ENCODE assay signal across 30 cellular contexts in genomic region chr5:625516-625915, GRCh38.
"Had no signal": no experiment of that assay in that cellular context is flagged by ENCODE, and none has a peak within 500 bp of the region (broad histone marks: within the 10 kb centered on the region; RNA-seq: fewer than 3 reads in every experiment).

No MANE protein-coding gene starts in this region.

- H3K4me1 Mint-ChIP-seq: naive B cell had no signal

- H3K36me3 ChIP-seq: prostate gland had no signal

- H3K9me3 Mint-ChIP-seq: activated CD4-positive, alpha-beta memory T cell treated with anti-CD3 and anti-CD28 coated beads for 36 hours; activated T-helper 1 cell treated with anti-CD3 and anti-CD28 coated beads, Interleukin-12 subunit alpha, Interleukin-12 subunit beta, Interleukin-2, Interleukin-4 antibody, amounts not matched to agents 30 ng/mL and 10 ng/mL and 1 ng/mL, durations not matched to agents 14 hours and 24 hours and 36 hours; naive B cell had no signal

- H3K4me3 ChIP-seq: body of pancreas, coronary artery, dorsolateral prefrontal cortex, hepatocyte, prostate gland, stomach, thyroid gland, upper lobe of left lung had no signal

- H3K27me3 Mint-ChIP-seq: activated CD4-positive, alpha-beta memory T cell treated with anti-CD3 and anti-CD28 coated beads for 36 hours; naive B cell; stimulated activated naive B cell treated with anti-CD40 and anti-IgM and Interleukin-4, amounts not matched to agents 10 μg/mL and 1 μg/mL and 100 μg/mL, for 72 hours; T-helper 17 cell had no signal

- H3K27ac ChIP-seq: body of pancreas, coronary artery, dorsolateral prefrontal cortex, hepatocyte, prostate gland, stomach, thyroid gland, upper lobe of left lung, WERI-Rb-1 had no signal

- H3K27ac Mint-ChIP-seq: activated CD4-positive, alpha-beta memory T cell treated with anti-CD3 and anti-CD28 coated beads for 36 hours; activated T-helper 1 cell treated with anti-CD3 and anti-CD28 coated beads, Interleukin-12 subunit alpha, Interleukin-12 subunit beta, Interleukin-2, Interleukin-4 antibody, amounts not matched to agents 30 ng/mL and 10 ng/mL and 1 ng/mL, durations not matched to agents 14 hours and 24 hours and 36 hours; T-helper 17 cell had no signal

- ATAC-seq: activated CD4-positive, CD25-positive, alpha-beta regulatory T cell treated with anti-CD3 and anti-CD28 coated beads, Interleukin-2, amount 50 U/mL, for 24 hours; body of pancreas; sciatic nerve; SK-N-SH treated with all-trans-retinoic acid at 6 μM for 48 hours; stimulated activated naive B cell treated with anti-CD40 and anti-IgM and Interleukin-4, amounts not matched to agents 10 μg/mL and 1 μg/mL and 100 μg/mL, for 72 hours; T-helper 17 cell had no signal

- H3K4me3 Mint-ChIP-seq: activated CD4-positive, alpha-beta memory T cell treated with anti-CD3 and anti-CD28 coated beads for 36 hours; activated T-helper 1 cell treated with anti-CD3 and anti-CD28 coated beads, Interleukin-12 subunit alpha, Interleukin-12 subunit beta, Interleukin-2, Interleukin-4 antibody, amounts not matched to agents 30 ng/mL and 10 ng/mL and 1 ng/mL, durations not matched to agents 14 hours and 24 hours and 36 hours; stimulated activated naive B cell treated with anti-CD40 and anti-IgM and Interleukin-4, amounts not matched to agents 10 μg/mL and 1 μg/mL and 100 μg/mL, for 72 hours; T-helper 17 cell had no signal

- H3K9me3 ChIP-seq: body of pancreas, prostate gland, stomach, thyroid gland, upper lobe of left lung had no signal

- H3K27me3 ChIP-seq: body of pancreas, dorsolateral prefrontal cortex, hepatocyte, stomach, thyroid gland, upper lobe of left lung had no signal

- DNase-seq: activated CD4-positive, alpha-beta memory T cell treated with anti-CD3 and anti-CD28 coated beads for 36 hours; activated CD4-positive, alpha-beta T cell treated with anti-CD3 and anti-CD28 coated beads for 48 hours; activated CD8-positive, alpha-beta memory T cell treated with anti-CD3 and anti-CD28 coated beads, Interleukin-2, amount 50 U/mL, for 4 hours; activated gamma-delta T cell; activated naive CD4-positive, alpha-beta T cell treated with anti-CD3 and anti-CD28 coated beads, Interleukin-2, amount 50 U/mL, for 16 hours; activated T-cell treated with anti-CD3 and anti-CD28 coated beads, Interleukin-2, amount 50 U/mL, for 1 hour; anterior cingulate cortex; cerebellar nuclear complex; dorsolateral prefrontal cortex; effector memory CD4-positive, alpha-beta T cell; glutamatergic neuron; naive B cell; retina; small intestine; stimulated activated CD4-positive, alpha-beta T cell treated with anti-CD3 and anti-CD28 coated beads, Interleukin-1b, Interleukin-23, amount 100 ng/mL, for 48 hours; stimulated activated naive B cell treated with anti-CD40 and anti-IgM and Interleukin-4, amounts not matched to agents 10 μg/mL and 1 μg/mL and 100 μg/mL, for 72 hours; stomach; T1000; thyroid gland; WERI-Rb-1 had no signal

- H3K4me1 ChIP-seq: body of pancreas, prostate gland, stomach, upper lobe of left lung had no signal
